In the genomic region with DNA sequence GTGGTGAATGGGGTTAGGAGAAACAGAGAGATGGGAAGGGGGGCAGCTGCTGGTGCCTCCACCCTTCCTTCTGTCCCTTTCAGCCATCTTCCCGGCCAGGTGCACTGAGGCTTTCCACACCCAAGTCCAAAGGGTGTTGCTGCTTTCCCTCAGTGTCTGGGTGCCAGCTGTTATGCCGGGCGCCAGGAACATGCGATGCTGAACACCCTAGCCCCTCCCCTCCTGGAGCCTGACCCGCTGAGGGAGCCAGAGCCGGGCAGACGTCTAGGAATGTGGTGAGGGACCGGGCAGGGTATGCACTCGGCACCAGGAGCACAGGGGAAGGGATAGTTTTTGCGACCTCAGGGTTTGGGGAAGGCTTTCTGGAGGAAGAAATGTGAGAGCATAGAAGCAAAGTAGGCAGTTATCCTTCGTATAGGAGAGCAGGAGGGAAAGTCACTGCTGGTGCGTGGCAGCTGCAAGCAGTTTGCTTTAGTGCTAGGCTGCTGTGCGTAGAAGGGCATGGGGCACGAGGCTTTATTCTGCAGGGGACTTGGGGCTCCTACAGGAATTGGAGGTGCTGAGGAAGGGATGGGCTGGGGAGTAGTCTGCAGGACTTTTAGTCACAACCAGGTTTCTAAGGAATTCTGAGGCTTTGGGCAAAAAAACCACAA, we compare ENCODE assay signal across 14 cellular contexts.
A peak's percentile ranks its signal among the peaks of the same experiment; 100 is the strongest.
DNase-seq lines count a peak whose midpoint lies in the region; ATAC-seq, FAIRE-seq and TF ChIP-seq lines count a peak whose summit lies in the region.
"Had no signal": no experiment of that assay in that cellular context is flagged by ENCODE, and none has a peak within 500 bp of the region (broad histone marks: within the 10 kb centered on the region; RNA-seq: fewer than 3 reads in every experiment).

No MANE protein-coding gene starts in this region.

- DNase-seq in Right ventricle myocardium inferior (ENCODE audit: missing footprints): no peak
- no peak for DNase-seq in cardiac septum (ENCODE audit: low spot score)
- DNase-seq in left ventricle myocardium superior: peak; percentile 61
- DNase-seq in urothelium cell line (ENCODE audit: low spot score): peak; percentile 81
- DNase-seq in activated gamma-delta T cell (lab: John Stamatoyannopoulos, UW): no peak
- DNase-seq: activated CD4-positive, alpha-beta T cell treated with anti-CD3 and anti-CD28 coated beads for 4 hours; activated naive CD4-positive, alpha-beta T cell; lower lobe of right lung; NCI-H2029 treated with DMSO at 0.1 percent for 48 hours had no signal

- no peaks in the 10 kb centered on the region for H3K9me3 ChIP-seq in OCI-LY1 (ENCODE audit: low read length)
- H3K9me3 ChIP-seq: BLaER1 treated with 17β-estradiol and CSF1 and Interleukin-3, amounts not matched to agents 10 nM and 100 nM; lower lobe of right lung; upper lobe of left lung had no signal

- no peak overlapping the region for H2AFZ ChIP-seq in OCI-LY1 (ENCODE audit: low read length)

- peak overlapping the region; percentile 76 for H3K27ac ChIP-seq in OCI-LY1 (ENCODE audit: low read depth, low read length, poor library complexity, severe bottlenecking)
- H3K27ac ChIP-seq: BLaER1 treated with 17β-estradiol and CSF1 and Interleukin-3, amounts not matched to agents 10 nM and 100 nM; lower lobe of right lung; upper lobe of left lung had no signal

- H3F3A ChIP-seq in OCI-LY1 (ENCODE audit: insufficient read depth, low read length): no peaks in the 10 kb centered on the region

- H3K4me3 ChIP-seq in OCI-LY1 (ENCODE audit: low read depth, low read length, poor library complexity, severe bottlenecking): peak overlapping the region; percentile 73
- H3K4me3 ChIP-seq: BLaER1 treated with 17β-estradiol and CSF1 and Interleukin-3, amounts not matched to agents 10 nM and 100 nM; upper lobe of left lung had no signal

- FAIRE-seq in urothelium cell line (lab: Jason Lieb, UNC): peak; percentile 91

- H3K79me2 ChIP-seq in OCI-LY1 (ENCODE audit: insufficient read depth, low read length): peaks cover 13% of the 10 kb centered on the region

- H3K9ac ChIP-seq in OCI-LY1 (ENCODE audit: low read length): peak overlapping the region; percentile 86
- H3K9ac ChIP-seq: BLaER1 treated with 17β-estradiol and CSF1 and Interleukin-3, amounts not matched to agents 10 nM and 100 nM had no signal

- peaks cover 7% of the 10 kb centered on the region for H3K36me3 ChIP-seq in OCI-LY1 (ENCODE audit: insufficient read depth, low read length)
- H3K36me3 ChIP-seq: BLaER1 treated with 17β-estradiol and CSF1 and Interleukin-3, amounts not matched to agents 10 nM and 100 nM; lower lobe of right lung; upper lobe of left lung had no signal

- H3K9me2 ChIP-seq in OCI-LY1 (ENCODE audit: low read depth, low read length): no peaks in the 10 kb centered on the region

- no peak for TF ChIP-seq CTCF in OCI-LY1 (IDR thresholded peaks at IDR 0.05; ENCODE audit: low read length)

- peak; percentile 55 for ATAC-seq in Right ventricle myocardium inferior
- ATAC-seq in left ventricle myocardium superior: peak; percentile 70
- no peak for ATAC-seq in GM19328 (IDR thresholded peaks at IDR 0.05; ENCODE audit: unreplicated experiment)
- ATAC-seq in esophagus mucosa: no peak
- ATAC-seq: lower lobe of right lung had no signal

- intact Hi-C loops in Right ventricle myocardium inferior (cut with DNase I): no loop called here
- intact Hi-C loops in cardiac septum (cut with DNase I): no loop called here
- intact Hi-C loops in left ventricle myocardium superior (cut with micrococcal nuclease): no loop called here

- peak overlapping the region; percentile 82 for H3K4me2 ChIP-seq in OCI-LY1 (ENCODE audit: low read length)
- H3K4me2 ChIP-seq: BLaER1 treated with 17β-estradiol and CSF1 and Interleukin-3, amounts not matched to agents 10 nM and 100 nM had no signal

- H4K20me1 ChIP-seq in OCI-LY1 (ENCODE audit: insufficient read depth, low read length): no peaks in the 10 kb centered on the region
- H4K20me1 ChIP-seq: BLaER1 treated with 17β-estradiol and CSF1 and Interleukin-3, amounts not matched to agents 10 nM and 100 nM had no signal

- H3K27me3 ChIP-seq in OCI-LY1 (ENCODE audit: insufficient read depth, low read length): no peaks in the 10 kb centered on the region
- H3K27me3 ChIP-seq: BLaER1 treated with 17β-estradiol and CSF1 and Interleukin-3, amounts not matched to agents 10 nM and 100 nM; upper lobe of left lung had no signal

- H3K4me1 ChIP-seq in OCI-LY1 (ENCODE audit: insufficient read depth, low read length, severe bottlenecking): peaks cover 48% of the 10 kb centered on the region
- H3K4me1 ChIP-seq: lower lobe of right lung, upper lobe of left lung had no signal

Comparison
In these comparisons a context has a peak if more than half of its experiments do, and no peak if none do; other contexts are left out.
1. DNase-seq: peak in left ventricle myocardium superior (single experiment) and urothelium cell line (single experiment); none in Right ventricle myocardium inferior (single experiment), cardiac septum (single experiment) and activated gamma-delta T cell (single experiment).
2. ATAC-seq: peak in Right ventricle myocardium inferior (single experiment) and left ventricle myocardium superior (single experiment); none in GM19328 (single experiment) and esophagus mucosa (single experiment).